In the genomic region with DNA sequence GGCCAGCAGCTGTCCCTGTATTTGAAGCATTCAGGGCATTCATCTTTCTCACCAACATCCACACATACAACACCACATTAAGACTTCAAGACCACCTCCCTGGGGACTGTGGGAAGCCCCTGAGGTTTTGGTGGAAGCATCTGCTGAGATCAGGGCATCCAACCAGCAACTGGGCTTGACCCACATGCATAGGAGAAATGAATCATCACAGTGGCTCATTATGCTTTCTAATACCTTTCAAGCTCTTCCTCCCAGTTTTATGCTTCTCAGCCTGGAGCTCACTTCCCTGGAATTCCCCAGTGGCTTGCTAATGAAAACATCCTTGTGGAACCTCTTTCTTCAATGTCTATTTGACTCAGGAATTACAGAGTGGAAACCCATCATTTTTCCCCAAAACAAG, we compare ENCODE assay signal across 13 cellular contexts. TPM values are rescaled to one million over a fixed set of nuclear protein-coding genes. Genes with fewer than 3 reads are reported as not detected.
DNase-seq lines count a peak whose midpoint lies in the region; ATAC-seq and TF ChIP-seq lines count a peak whose summit lies in the region.
"Had no signal": no experiment of that assay in that cellular context is flagged by ENCODE, and none has a peak within 500 bp of the region (broad histone marks: within the 10 kb centered on the region; RNA-seq: fewer than 3 reads in every experiment).

No MANE protein-coding gene starts in this region.

- ATAC-seq in GM19397 (IDR thresholded peaks at IDR 0.05; ENCODE audit: unreplicated experiment) (peak; percentile 51), HG03442 (IDR thresholded peaks at IDR 0.05; ENCODE audit: unreplicated experiment) (peak; percentile 68), HG03095 (IDR thresholded peaks at IDR 0.05; ENCODE audit: unreplicated experiment) (no peak)
- ATAC-seq: K562, T-helper 17 cell had no signal

- no peaks in the 10 kb centered on the region for H3K27me3 ChIP-seq in BE2C

- no peaks in the 10 kb centered on the region for H3K4me1 ChIP-seq in BE2C

- no peaks in the 10 kb centered on the region for H3K36me3 ChIP-seq in BE2C

- no peak overlapping the region for H3K4me3 ChIP-seq in AG10803 (ENCODE audit: low read length)
- no peak overlapping the region for H3K4me3 ChIP-seq in BE2C (ENCODE audit: low read depth, low read length)
- H3K4me3 ChIP-seq: K562 had no signal

- H3K9me3 ChIP-seq in BE2C, result no peaks in the 10 kb centered on the region

- peak; percentile 42 for DNase-seq in AG10803 (ENCODE audit: low read depth)
- peak; percentile 45 for DNase-seq in dermis blood vessel endothelial cell
- no peak for DNase-seq in NCI-H1092 treated with DMSO at 0.1 percent for 48 hours (lab: John Stamatoyannopoulos, UW)
- DNase-seq in NCI-H524 treated with DMSO at 0.1 percent for 48 hours (lab: John Stamatoyannopoulos, UW), result no peak
- DNase-seq in BE2C, result no peak
- DNase-seq: activated CD8-positive, alpha-beta memory T cell treated with anti-CD3 and anti-CD28 coated beads, Interleukin-2, amount 50 U/mL, for 48 hours; GOT3; T-helper 17 cell had no signal

- TF ChIP-seq CTCF in AG10803 (conservative IDR thresholded peaks at IDR 0.05; ENCODE audit: low read length), result no peak
- no peak for TF ChIP-seq CTCF in BE2C (IDR thresholded peaks at IDR 0.05; ENCODE audit: low read depth, low read length)

RNA-seq across cellular contexts. Expression of a gene that starts 21.4 kb away (rescaled TPM):
- 0.19 and 1.0 TPM in 2 replicates for total RNA-seq in dermis blood vessel endothelial cell
- polyA plus RNA-seq in BE2C (2012; ENCODE audit: insufficient read depth, insufficient read length, low read depth), result 0.36 TPM
- total RNA-seq: NCI-H460 had no signal

Comparison
In these comparisons a context has a peak if more than half of its experiments do, and no peak if none do; other contexts are left out.
1. DNase-seq: peak in AG10803 (single experiment) and dermis blood vessel endothelial cell (single experiment); none in NCI-H1092 treated with DMSO at 0.1 percent for 48 hours (single experiment), NCI-H524 treated with DMSO at 0.1 percent for 48 hours (single experiment) and BE2C (single experiment).